7 cellular contexts compared by ENCODE assay signal in the genomic region with DNA sequence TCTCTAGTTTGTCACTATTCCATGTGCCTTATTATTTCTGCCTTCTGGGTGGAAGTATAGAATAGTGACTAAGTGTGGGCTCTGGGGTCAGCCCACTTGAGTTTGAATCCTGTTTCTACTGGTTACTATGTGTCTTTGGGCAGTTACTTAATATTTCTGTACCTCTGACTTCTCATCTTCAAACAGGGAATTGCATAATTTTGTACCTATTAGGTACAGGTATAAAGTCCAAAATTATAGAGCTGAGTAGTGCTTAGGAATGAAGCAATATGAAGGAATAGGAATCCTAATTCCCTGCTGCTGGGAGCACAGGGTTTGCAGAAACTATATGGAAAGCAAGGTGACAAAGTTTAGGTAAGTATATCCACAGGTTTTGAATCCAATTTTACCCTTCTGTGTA.
"Had no signal": no experiment of that assay in that cellular context is flagged by ENCODE, and none has a peak within 500 bp of the region (broad histone marks: within the 10 kb centered on the region; RNA-seq: fewer than 3 reads in every experiment).

No MANE protein-coding gene starts in this region.

- FAIRE-seq: HTR-8/SVneo, K562 had no signal

- ATAC-seq: K562 had no signal

- H3K9ac ChIP-seq: KMS-11 had no signal

- H3K27ac ChIP-seq: HL-60, KMS-11 had no signal

- H3K4me2 ChIP-seq: KMS-11 had no signal

- H3K4me3 ChIP-seq: K562 had no signal

- DNase-seq: IMR-90, KBM-7, KG1 had no signal
